ENCODE assay signal across 1 cellular context in genomic region chr17:4740025-4740351, GRCh38.
TF ChIP-seq lines count a peak whose summit lies in the region.

No MANE protein-coding gene starts in this region.

TF ChIP-seq in GM12891, 5 proteins besides CTCF, POLR2A, EP300 and RAD21 (continued from another document):
- TF ChIP-seq PAX5 (IDR thresholded peaks at IDR 0.05; ENCODE audit: insufficient read depth, low read length, severe bottlenecking) = no peak
